ENCODE assay signal across 1 cellular context in the genomic region with DNA sequence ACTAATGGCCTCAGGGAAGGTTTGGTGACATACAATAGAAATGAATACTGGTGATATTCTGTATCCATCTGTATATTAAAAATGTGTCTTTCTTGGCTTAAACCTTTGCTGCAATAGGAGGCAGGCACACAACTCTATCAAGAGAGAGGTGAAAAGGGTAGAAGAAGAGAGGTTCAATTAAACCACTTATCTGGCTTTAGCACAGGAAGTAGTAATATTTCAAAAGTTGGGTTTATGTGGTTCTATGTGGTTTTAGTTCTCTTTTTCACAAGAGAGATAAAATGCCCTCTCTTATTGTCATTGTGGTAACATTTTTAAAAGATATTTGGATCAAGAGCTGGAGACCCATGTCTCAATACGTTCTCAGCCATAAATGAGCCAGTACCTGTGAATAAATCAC.
TF ChIP-seq lines count a peak whose summit lies in the region.

No MANE protein-coding gene starts in this region.

TF ChIP-seq in GM23338, 12 proteins besides CTCF, POLR2A, EP300 and RAD21 (continued from another document):
- TF ChIP-seq, protein P1, sequence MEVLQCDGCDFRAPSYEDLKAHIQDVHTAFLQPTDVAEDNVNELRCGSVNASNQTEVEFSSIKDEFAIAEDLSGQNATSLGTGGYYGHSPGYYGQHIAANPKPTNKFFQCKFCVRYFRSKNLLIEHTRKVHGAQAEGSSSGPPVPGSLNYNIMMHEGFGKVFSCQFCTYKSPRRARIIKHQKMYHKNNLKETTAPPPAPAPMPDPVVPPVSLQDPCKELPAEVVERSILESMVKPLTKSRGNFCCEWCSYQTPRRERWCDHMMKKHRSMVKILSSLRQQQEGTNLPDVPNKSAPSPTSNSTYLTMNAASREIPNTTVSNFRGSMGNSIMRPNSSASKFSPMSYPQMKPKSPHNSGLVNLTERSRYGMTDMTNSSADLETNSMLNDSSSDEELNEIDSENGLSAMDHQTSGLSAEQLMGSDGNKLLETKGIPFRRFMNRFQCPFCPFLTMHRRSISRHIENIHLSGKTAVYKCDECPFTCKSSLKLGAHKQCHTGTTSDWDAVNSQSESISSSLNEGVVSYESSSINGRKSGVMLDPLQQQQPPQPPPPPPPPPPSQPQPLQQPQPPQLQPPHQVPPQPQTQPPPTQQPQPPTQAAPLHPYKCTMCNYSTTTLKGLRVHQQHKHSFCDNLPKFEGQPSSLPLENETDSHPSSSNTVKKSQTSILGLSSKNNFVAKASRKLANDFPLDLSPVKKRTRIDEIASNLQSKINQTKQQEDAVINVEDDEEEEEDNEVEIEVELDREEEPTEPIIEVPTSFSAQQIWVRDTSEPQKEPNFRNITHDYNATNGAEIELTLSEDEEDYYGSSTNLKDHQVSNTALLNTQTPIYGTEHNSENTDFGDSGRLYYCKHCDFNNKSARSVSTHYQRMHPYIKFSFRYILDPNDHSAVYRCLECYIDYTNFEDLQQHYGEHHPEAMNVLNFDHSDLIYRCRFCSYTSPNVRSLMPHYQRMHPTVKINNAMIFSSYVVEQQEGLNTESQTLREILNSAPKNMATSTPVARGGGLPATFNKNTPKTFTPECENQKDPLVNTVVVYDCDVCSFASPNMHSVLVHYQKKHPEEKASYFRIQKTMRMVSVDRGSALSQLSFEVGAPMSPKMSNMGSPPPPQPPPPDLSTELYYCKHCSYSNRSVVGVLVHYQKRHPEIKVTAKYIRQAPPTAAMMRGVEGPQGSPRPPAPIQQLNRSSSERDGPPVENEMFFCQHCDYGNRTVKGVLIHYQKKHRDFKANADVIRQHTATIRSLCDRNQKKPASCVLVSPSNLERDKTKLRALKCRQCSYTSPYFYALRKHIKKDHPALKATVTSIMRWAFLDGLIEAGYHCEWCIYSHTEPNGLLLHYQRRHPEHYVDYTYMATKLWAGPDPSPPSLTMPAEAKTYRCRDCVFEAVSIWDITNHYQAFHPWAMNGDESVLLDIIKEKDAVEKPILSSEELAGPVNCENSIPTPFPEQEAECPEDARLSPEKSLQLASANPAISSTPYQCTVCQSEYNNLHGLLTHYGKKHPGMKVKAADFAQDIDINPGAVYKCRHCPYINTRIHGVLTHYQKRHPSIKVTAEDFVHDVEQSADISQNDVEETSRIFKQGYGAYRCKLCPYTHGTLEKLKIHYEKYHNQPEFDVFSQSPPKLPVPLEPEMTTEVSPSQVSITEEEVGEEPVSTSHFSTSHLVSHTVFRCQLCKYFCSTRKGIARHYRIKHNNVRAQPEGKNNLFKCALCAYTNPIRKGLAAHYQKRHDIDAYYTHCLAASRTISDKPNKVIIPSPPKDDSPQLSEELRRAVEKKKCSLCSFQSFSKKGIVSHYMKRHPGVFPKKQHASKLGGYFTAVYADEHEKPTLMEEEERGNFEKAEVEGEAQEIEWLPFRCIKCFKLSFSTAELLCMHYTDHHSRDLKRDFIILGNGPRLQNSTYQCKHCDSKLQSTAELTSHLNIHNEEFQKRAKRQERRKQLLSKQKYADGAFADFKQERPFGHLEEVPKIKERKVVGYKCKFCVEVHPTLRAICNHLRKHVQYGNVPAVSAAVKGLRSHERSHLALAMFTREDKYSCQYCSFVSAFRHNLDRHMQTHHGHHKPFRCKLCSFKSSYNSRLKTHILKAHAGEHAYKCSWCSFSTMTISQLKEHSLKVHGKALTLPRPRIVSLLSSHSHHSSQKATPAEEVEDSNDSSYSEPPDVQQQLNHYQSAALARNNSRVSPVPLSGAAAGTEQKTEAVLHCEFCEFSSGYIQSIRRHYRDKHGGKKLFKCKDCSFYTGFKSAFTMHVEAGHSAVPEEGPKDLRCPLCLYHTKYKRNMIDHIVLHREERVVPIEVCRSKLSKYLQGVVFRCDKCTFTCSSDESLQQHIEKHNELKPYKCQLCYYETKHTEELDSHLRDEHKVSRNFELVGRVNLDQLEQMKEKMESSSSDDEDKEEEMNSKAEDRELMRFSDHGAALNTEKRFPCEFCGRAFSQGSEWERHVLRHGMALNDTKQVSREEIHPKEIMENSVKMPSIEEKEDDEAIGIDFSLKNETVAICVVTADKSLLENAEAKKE (CRISPR knock-in tag; IDR thresholded peaks at IDR 0.05) = no peak
